ENCODE assay signal across 30 cellular contexts in genomic region chr1:81349194-81349965, GRCh38.
DNase-seq lines count a peak whose midpoint lies in the region; ATAC-seq and TF ChIP-seq lines count a peak whose summit lies in the region.
"Had no signal": no experiment of that assay in that cellular context is flagged by ENCODE, and none has a peak within 500 bp of the region (broad histone marks: within the 10 kb centered on the region; RNA-seq: fewer than 3 reads in every experiment).

No MANE protein-coding gene starts in this region.

- peaks cover 49% of the 10 kb centered on the region for H3K4me1 Mint-ChIP-seq in WTC11

- H3K36me3 ChIP-seq in H7 (replicated peaks; ENCODE audit: control insufficient read depth, insufficient read depth, low read length) (no peaks in the 10 kb centered on the region), iPS-20b (ENCODE audit: insufficient read depth, low read depth, low read length) (no peaks in the 10 kb centered on the region), neuronal stem cell (replicated peaks in 1 of 2; ENCODE audit: control insufficient read depth in 2 of 2, insufficient read depth in 2 of 2, low read length in 2 of 2) (peaks cover 0 to 13% of the 10 kb centered on the region in 2 donors)
- H3K36me3 ChIP-seq: esophagus muscularis mucosa, neutrophil, prostate gland, SJSA1 had no signal

- no peak overlapping the region for H3K18ac ChIP-seq in neuronal stem cell (ENCODE audit: low read length)

- H3K27me3 Mint-ChIP-seq in WTC11 (ENCODE audit: low read depth) = no peaks in the 10 kb centered on the region
- H3K27me3 Mint-ChIP-seq: activated CD8-positive, alpha-beta T cell treated with anti-CD3 and anti-CD28 coated beads for 36 hours; activated naive CD8-positive, alpha-beta T cell had no signal

- POLR2A ChIA-PET in WTC11 (lab: Charles Lee) = no interaction called here

- no peaks in the 10 kb centered on the region for H3K27me3 ChIP-seq in H7 (ENCODE audit: control insufficient read depth, insufficient read depth, low read length)
- no peaks in the 10 kb centered on the region for H3K27me3 ChIP-seq in iPS-20b (ENCODE audit: insufficient read depth, low read length)
- H3K27me3 ChIP-seq in neuronal stem cell (ENCODE audit: control insufficient read depth in 3 of 3, insufficient read depth in 3 of 3, low read depth in 1 of 3, low read length in 3 of 3) = no peaks in the 10 kb centered on the region
- H3K27me3 ChIP-seq: esophagus muscularis mucosa, neutrophil, SJSA1 had no signal

- no peak overlapping the region for H2BK15ac ChIP-seq in neuronal stem cell (ENCODE audit: low read length)

- peaks cover 37% of the 10 kb centered on the region for H3K4me1 ChIP-seq in iPS-20b (ENCODE audit: insufficient read depth, low read length)
- peaks cover 8 to 13% of the 10 kb centered on the region in 2 donors for H3K4me1 ChIP-seq in neuronal stem cell (ENCODE audit: control insufficient read depth in 2 of 2, insufficient read depth in 1 of 2, low read depth in 1 of 2, low read length in 2 of 2)
- H3K4me1 ChIP-seq: prostate gland, SJSA1 had no signal

- no peaks in the 10 kb centered on the region for H3K79me1 ChIP-seq in neuronal stem cell (ENCODE audit: low read depth, low read length)

- H3K23ac ChIP-seq in neuronal stem cell (ENCODE audit: low read depth, low read length, poor library complexity) = no peak overlapping the region

- H4K91ac ChIP-seq in neuronal stem cell (ENCODE audit: low read depth, low read length, poor library complexity) = no peak overlapping the region

- H3K14ac ChIP-seq in neuronal stem cell (ENCODE audit: low read length) = no peak overlapping the region

- H3K9ac ChIP-seq in iPS-20b (ENCODE audit: low read depth, low read length) = peak overlapping the region; percentile 13; the same call in 1 of the 2 replicates
- H3K9ac ChIP-seq in neuronal stem cell (ENCODE audit: low read depth, low read length, poor library complexity) = no peak overlapping the region

- H2BK12ac ChIP-seq in neuronal stem cell (ENCODE audit: low read length) = no peak overlapping the region

- H3K4me2 ChIP-seq in neuronal stem cell (ENCODE audit: insufficient read depth, low read length, poor library complexity, severe bottlenecking) = no peak overlapping the region

- CTCF ChIA-PET in WTC11 (lab: Charles Lee) = no interaction called here

- H3K4me3 Mint-ChIP-seq in WTC11 = peak overlapping the region; percentile 7
- H3K4me3 Mint-ChIP-seq: activated CD8-positive, alpha-beta T cell treated with anti-CD3 and anti-CD28 coated beads for 36 hours; activated naive CD8-positive, alpha-beta T cell; HFFc6 had no signal

- no peak overlapping the region for H3K4ac ChIP-seq in neuronal stem cell (ENCODE audit: low read length)

- H2BK5ac ChIP-seq in neuronal stem cell (ENCODE audit: low read length) = no peak overlapping the region

- no CpG with 5 or more reads among the region's 3 CpGs for WGBS in neuronal stem cell (ENCODE audit: extremely low coverage in 2 of 2, insufficient read length in 2 of 2, insufficient replicate concordance in 1 of 2), 2 donors

- H4K8ac ChIP-seq in neuronal stem cell (ENCODE audit: low read depth, low read length) = no peak overlapping the region

- H3K9me3 ChIP-seq in iPS-20b (ENCODE audit: insufficient read depth, low read depth, low read length) (no peaks in the 10 kb centered on the region), neuronal stem cell (replicated peaks in 1 of 2; ENCODE audit: control insufficient read depth in 2 of 2, insufficient read depth in 1 of 2, low read depth in 1 of 2, low read length in 2 of 2) (peaks cover 0 to 5% of the 10 kb centered on the region in 2 donors)
- H3K9me3 ChIP-seq: esophagus muscularis mucosa, neutrophil, prostate gland, SJSA1 had no signal

- no peak overlapping the region for H2AFZ ChIP-seq in neuronal stem cell (ENCODE audit: low read length)

- no peak for TF ChIP-seq CTCF in WTC11 (IDR thresholded peaks at IDR 0.05)

- ATAC-seq in WTC11 (peak; percentile 94), HG03571 (IDR thresholded peaks at IDR 0.05; ENCODE audit: unreplicated experiment) (no peak)
- ATAC-seq: activated CD8-positive, alpha-beta T cell treated with anti-CD3 and anti-CD28 coated beads for 36 hours; HepG2 had no signal

- H3K27ac ChIP-seq in iPS-20b (ENCODE audit: low read length) = no peak overlapping the region
- H3K27ac ChIP-seq in neuronal stem cell (replicated peaks; ENCODE audit: low read length) = no peak overlapping the region
- H3K27ac ChIP-seq: coronary artery, esophagus muscularis mucosa, neutrophil, prostate gland, SJSA1 had no signal

- H3K36me3 Mint-ChIP-seq in WTC11 = peaks cover 8% of the 10 kb centered on the region
- H3K36me3 Mint-ChIP-seq: activated naive CD8-positive, alpha-beta T cell had no signal

- peak overlapping the region; percentile 97 for H3K27ac Mint-ChIP-seq in WTC11
- H3K27ac Mint-ChIP-seq: activated CD8-positive, alpha-beta T cell treated with anti-CD3 and anti-CD28 coated beads for 36 hours; activated naive CD8-positive, alpha-beta T cell; activated T-helper 2 cell treated with anti-CD3 and anti-CD28 coated beads, Interferon-gamma antibody, Interleukin-2, Interleukin-4, amounts not matched to agents 10 μg/mL and 5 μg/mL and 100 μg/mL, durations not matched to agents 14 hours and 24 hours and 36 hours; HFFc6 had no signal

- no peak overlapping the region for H2BK120ac ChIP-seq in neuronal stem cell (ENCODE audit: low read depth, low read length)

- peaks cover 12% of the 10 kb centered on the region for H3K9me3 Mint-ChIP-seq in WTC11
- H3K9me3 Mint-ChIP-seq: activated CD8-positive, alpha-beta T cell treated with anti-CD3 and anti-CD28 coated beads for 36 hours; activated T-helper 2 cell treated with anti-CD3 and anti-CD28 coated beads, Interferon-gamma antibody, Interleukin-2, Interleukin-4, amounts not matched to agents 10 μg/mL and 5 μg/mL and 100 μg/mL, durations not matched to agents 14 hours and 24 hours and 36 hours had no signal

- H2AK5ac ChIP-seq in neuronal stem cell (ENCODE audit: low read depth, low read length) = no peak overlapping the region

- DNase-seq in H7 (peak; percentile 9), WTC11 (ENCODE audit: low spot score) (no peak), neuronal stem cell (ENCODE audit: low spot score) (peak; percentile 8), NCI-H2196 (lab: John Stamatoyannopoulos, UW; ENCODE audit: unreplicated experiment) (no peak), RKO (ENCODE audit: low spot score) (no peak)
- DNase-seq: activated CD4-positive, CD25-positive, alpha-beta regulatory T cell treated with anti-CD3 and anti-CD28 coated beads, Interleukin-2, amount 50 U/mL, for 72 hours; activated CD8-positive, alpha-beta T cell treated with anti-CD3 and anti-CD28 coated beads for 36 hours; aorta; C1 segment of cervical spinal cord; COR-L47; DMS79 treated with DMSO at 0.1 percent for 48 hours; foreskin melanocyte; HFFc6; Kasumi-1; NCI-H1694; NCI-H2171 treated with DMSO at 0.1 percent for 48 hours; NCI-H524; RPMI8226; stimulated activated naive CD4-positive, alpha-beta T cell; T-helper 1 cell had no signal

- no peak overlapping the region for H3K4me3 ChIP-seq in H7 (ENCODE audit: insufficient read depth, low read depth, low read length)
- H3K4me3 ChIP-seq in iPS-20b (ENCODE audit: low read length) = peak overlapping the region; percentile 15; the same call in 1 of the 2 replicates
- no peak overlapping the region for H3K4me3 ChIP-seq in neuronal stem cell (ENCODE audit: low read length in 2 of 2)
- H3K4me3 ChIP-seq: coronary artery, esophagus muscularis mucosa, prostate gland, SJSA1 had no signal

TF ChIP-seq in WTC11, 78 proteins besides CTCF, POLR2A, EP300 and RAD21:
- TF ChIP-seq ATF2 (CRISPR knock-in tag; IDR thresholded peaks at IDR 0.05; ENCODE audit: borderline replicate concordance, low read depth) (no peak), SP1 (CRISPR knock-in tag; conservative IDR thresholded peaks at IDR 0.05) (0 out of 2 replicates have a peak, but pooled peaks have one; percentile 18), SMAD3 (CRISPR knock-in tag; IDR thresholded peaks at IDR 0.05; ENCODE audit: borderline replicate concordance) (no peak), TEAD1 (CRISPR knock-in tag; IDR thresholded peaks at IDR 0.05) (peak; percentile 73; the same call in 1 of the 2 replicates), ATF3 (CRISPR knock-in tag; conservative IDR thresholded peaks at IDR 0.05) (no peak), GRHL2 (CRISPR knock-in tag; IDR thresholded peaks at IDR 0.05; ENCODE audit: insufficient replicate concordance, severe bottlenecking) (no peak), ZNF396 (CRISPR knock-in tag; IDR thresholded peaks at IDR 0.05; ENCODE audit: borderline replicate concordance) (no peak), TEAD4 (CRISPR knock-in tag; IDR thresholded peaks at IDR 0.05) (peak; percentile 61; the same call in 1 of the 2 replicates)

Comparison
In these comparisons a context has a peak if more than half of its experiments do, and no peak if none do; other contexts are left out.
1. DNase-seq: peak in H7 (single experiment) and neuronal stem cell (single experiment); none in WTC11 (single experiment), NCI-H2196 (single experiment) and RKO (single experiment).